In genomic region chr2:201618744-201619654, GRCh38 we compare ENCODE assay signal across 8 cellular contexts. TPM values are rescaled to one million over a fixed set of nuclear protein-coding genes. Genes with fewer than 3 reads are reported as not detected.
A peak's percentile ranks its signal among the peaks of the same experiment; 100 is the strongest.
DNase-seq lines count a peak whose midpoint lies in the region; ATAC-seq and TF ChIP-seq lines count a peak whose summit lies in the region.

No MANE protein-coding gene starts in this region.

- H3K27ac Mint-ChIP-seq in activated naive CD8-positive, alpha-beta T cell treated with anti-CD3 and anti-CD28 coated beads, Interleukin-2, amount 50 U/mL, for 24 hours: no peak overlapping the region

- H3K36me3 ChIP-seq in GM23248 (ENCODE audit: low read depth): peaks cover 15% of the 10 kb centered on the region
- peaks cover 6% of the 10 kb centered on the region for H3K36me3 ChIP-seq in left ventricle myocardium inferior
- H3K36me3 ChIP-seq in skeletal muscle tissue (ENCODE audit: control insufficient read depth in 3 of 3, insufficient read depth in 3 of 3, low read length in 3 of 3): peaks cover 5 to 8% (median 5%) of the 10 kb centered on the region in 3 donors

- no peaks in the 10 kb centered on the region for H3K36me3 Mint-ChIP-seq in activated naive CD8-positive, alpha-beta T cell treated with anti-CD3 and anti-CD28 coated beads, Interleukin-2, amount 50 U/mL, for 24 hours (ENCODE audit: low read depth)

- H3K27ac ChIP-seq in GM23248 (peak overlapping the region; percentile 38; the same call in 1 of the 2 replicates), left ventricle myocardium inferior (replicated peaks) (no peak overlapping the region), skeletal muscle tissue (ENCODE audit: low read depth, low read length) (no peak overlapping the region)

- H4K20me1 ChIP-seq in GM23248 (ENCODE audit: insufficient read depth): no peaks in the 10 kb centered on the region

- H3K4me1 ChIP-seq in GM23248 (ENCODE audit: insufficient read depth) (no peaks in the 10 kb centered on the region), left ventricle myocardium inferior (no peaks in the 10 kb centered on the region), skeletal muscle tissue (ENCODE audit: control insufficient read depth in 3 of 3, insufficient read depth in 3 of 3, low read length in 3 of 3) (no peaks in the 10 kb centered on the region)

- H3K4me2 ChIP-seq in GM23248 (ENCODE audit: unreplicated experiment): peak overlapping the region; percentile 65

- H3F3A ChIP-seq in GM23248 (ENCODE audit: insufficient read depth): peaks cover 13% of the 10 kb centered on the region

- WGBS in GM23248 (ENCODE audit: low coverage in 1 of 2, low lambda C conversion rate in 2 of 2, missing lambda C conversion rate in 2 of 2), 2 experiments: 18 to 20% methylated on average over 35 to 39 of the region's 39 CpGs

- peak overlapping the region; percentile 97 for H2AFZ ChIP-seq in GM23248

- ATAC-seq in activated naive CD8-positive, alpha-beta T cell treated with anti-CD3 and anti-CD28 coated beads, Interleukin-2, amount 50 U/mL, for 24 hours: no peak
- ATAC-seq in HG02588 (IDR thresholded peaks at IDR 0.05; ENCODE audit: unreplicated experiment): no peak

- no peaks in the 10 kb centered on the region for H3K9me3 Mint-ChIP-seq in activated naive CD8-positive, alpha-beta T cell treated with anti-CD3 and anti-CD28 coated beads, Interleukin-2, amount 50 U/mL, for 24 hours

- no peak overlapping the region for H3K4me3 Mint-ChIP-seq in activated naive CD8-positive, alpha-beta T cell treated with anti-CD3 and anti-CD28 coated beads, Interleukin-2, amount 50 U/mL, for 24 hours

- no peaks in the 10 kb centered on the region for H3K9me3 ChIP-seq in GM23248 (ENCODE audit: low read depth)
- H3K9me3 ChIP-seq in left ventricle myocardium inferior (replicated peaks): no peaks in the 10 kb centered on the region
- H3K9me3 ChIP-seq in skeletal muscle tissue (ENCODE audit: control insufficient read depth in 3 of 3, low read length in 3 of 3): no peaks in the 10 kb centered on the region

- in situ Hi-C loops in GM23248 (cut with MboI): no loop called here

- H3K9me2 ChIP-seq in GM23248 (ENCODE audit: insufficient read depth): no peaks in the 10 kb centered on the region

- intact Hi-C loops in left ventricle myocardium inferior (cut with micrococcal nuclease): no loop called here

- TF ChIP-seq CTCF in left ventricle myocardium inferior (IDR thresholded peaks at IDR 0.05; ENCODE audit: borderline replicate concordance): peak; percentile 58

- no peaks in the 10 kb centered on the region for H3K79me2 ChIP-seq in GM23248 (ENCODE audit: insufficient read depth)

- DNase-seq in GM23248 (peak; percentile 95), left ventricle myocardium inferior (peak; percentile 83), RKO (ENCODE audit: low spot score) (no peak), NCI-H526 treated with DMSO at 0.1 percent for 48 hours (lab: John Stamatoyannopoulos, UW) (no peak)
- DNase-seq in activated naive CD8-positive, alpha-beta T cell treated with anti-CD3 and anti-CD28 coated beads, Interleukin-2, amount 50 U/mL, for 24 hours: peak; percentile 10
- DNase-seq in activated CD4-positive, alpha-beta T cell treated with anti-CD3 and anti-CD28 coated beads for 1 hour: no peak

- H3K9ac ChIP-seq in GM23248 (peak overlapping the region; percentile 54), skeletal muscle tissue (ENCODE audit: low read depth in 1 of 3, low read length in 3 of 3) (peak overlapping the region in 1 of 3 donors; percentile 16)

- peaks cover 2% of the 10 kb centered on the region for H3K27me3 Mint-ChIP-seq in activated naive CD8-positive, alpha-beta T cell treated with anti-CD3 and anti-CD28 coated beads, Interleukin-2, amount 50 U/mL, for 24 hours

- H3K4me3 ChIP-seq in GM23248 (peak overlapping the region; percentile 65), left ventricle myocardium inferior (peak overlapping the region; percentile 56), skeletal muscle tissue (ENCODE audit: low read length in 3 of 3) (peak overlapping the region; percentile 30 to 58 (median 36))

- no peaks in the 10 kb centered on the region for H3K4me1 Mint-ChIP-seq in activated naive CD8-positive, alpha-beta T cell treated with anti-CD3 and anti-CD28 coated beads, Interleukin-2, amount 50 U/mL, for 24 hours

- H3K27me3 ChIP-seq in GM23248 (replicated peaks; ENCODE audit: insufficient read depth) (no peaks in the 10 kb centered on the region), left ventricle myocardium inferior (ENCODE audit: low read depth) (no peaks in the 10 kb centered on the region), skeletal muscle tissue (ENCODE audit: control insufficient read depth in 3 of 3, insufficient read depth in 3 of 3, low read length in 3 of 3) (no peaks in the 10 kb centered on the region)

RNA-seq across cellular contexts. Expression of gene TMEM237, which starts 24.3 kb away (rescaled TPM):
- total RNA-seq in GM23248 (2014; rRNA removed; shearing (Covaris generic)): 57.5 and 77.5 TPM in 2 replicates
- 92.7 and 95.5 TPM in 2 replicates for polyA plus RNA-seq in GM23248 (2016; fragmentation: Nextera tagmentation; extraction: Ambion mirVana)
- total RNA-seq in left ventricle myocardium inferior: 18.3 TPM
- total RNA-seq in skeletal muscle tissue: 19.3 TPM

Comparison
In these comparisons a context has a peak if more than half of its experiments do, and no peak if none do; other contexts are left out.
1. DNase-seq: peak in GM23248 (single experiment), activated naive CD8-positive, alpha-beta T cell treated with anti-CD3 and anti-CD28 coated beads, Interleukin-2, amount 50 U/mL, for 24 hours (single experiment) and left ventricle myocardium inferior (single experiment); none in RKO (single experiment), NCI-H526 treated with DMSO at 0.1 percent for 48 hours (single experiment) and activated CD4-positive, alpha-beta T cell treated with anti-CD3 and anti-CD28 coated beads for 1 hour (single experiment).
2. Peak in every context shown above with its lines, with median percentiles within 50 percentile points of each other: H3K4me3 ChIP-seq.